1 cellular context compared by ENCODE assay signal in genomic region chr1:42952353-42953001, GRCh38.
TF ChIP-seq lines count a peak whose summit lies in the region.

No MANE protein-coding gene starts in this region.

TF ChIP-seq in K562, 482 proteins besides CTCF, POLR2A, EP300 and RAD21 (continued from another document and continues in another):
- no peak for TF ChIP-seq E2F8 (IDR thresholded peaks at IDR 0.05; ENCODE audit: low read depth, partially characterized antibody)
- TF ChIP-seq ZNF589 (CRISPR knock-in tag; IDR thresholded peaks at IDR 0.05; ENCODE audit: low read depth), result no peak
- TF ChIP-seq RBM14 (IDR thresholded peaks at IDR 0.05; ENCODE audit: borderline replicate concordance, insufficient read depth, low read depth, low read length), result no peak
- TF ChIP-seq KDM1A (IDR thresholded peaks at IDR 0.05), result peak; percentile 37 to 63; a peak in 1 of 4 replicates
- TF ChIP-seq HOMEZ (CRISPR knock-in tag; IDR thresholded peaks at IDR 0.05), result 0 out of 2 replicates have a peak, but pooled peaks have one; percentile 21
- TF ChIP-seq HNRNPLL (IDR thresholded peaks at IDR 0.05; ENCODE audit: low read depth, low read length, poor library complexity, severe bottlenecking), result no peak
- TF ChIP-seq HDGF (IDR thresholded peaks at IDR 0.05), result no peak; the same call in 1 of the 2 replicates
- no peak for TF ChIP-seq TSC22D4 (tag; IDR thresholded peaks at IDR 0.05)
- TF ChIP-seq POLR2AphosphoS2 (IDR thresholded peaks at IDR 0.05; ENCODE audit: low read length), result no peak
- TF ChIP-seq ZBTB7A (IDR thresholded peaks at IDR 0.05; ENCODE audit: borderline replicate concordance, control insufficient read depth, low read depth, low read length), result peak; percentile 59; the same call in 1 of the 2 replicates
- TF ChIP-seq ZNF407 (IDR thresholded peaks at IDR 0.05; ENCODE audit: low read depth), result no peak
- TF ChIP-seq THRA (IDR thresholded peaks at IDR 0.05), result no peak
- no peak; the same call in 1 of the 2 replicates for TF ChIP-seq SP1 (CRISPR knock-in tag; IDR thresholded peaks at IDR 0.05)
- TF ChIP-seq DEAF1 (CRISPR knock-in tag; IDR thresholded peaks at IDR 0.05), result no peak
- TF ChIP-seq ZNF551 (CRISPR knock-in tag; IDR thresholded peaks at IDR 0.05), result no peak
- TF ChIP-seq GABPB1 (CRISPR knock-in tag; IDR thresholded peaks at IDR 0.05), result no peak
- TF ChIP-seq TFE3 (CRISPR knock-in tag; IDR thresholded peaks at IDR 0.05), result no peak
- no peak for TF ChIP-seq ZNF444 (CRISPR knock-in tag; IDR thresholded peaks at IDR 0.05)
- no peak for TF ChIP-seq SRF (CRISPR knock-in tag; IDR thresholded peaks at IDR 0.05)
- no peak for TF ChIP-seq BDP1 (IDR thresholded peaks at IDR 0.05; ENCODE audit: insufficient read depth, insufficient read length)
- TF ChIP-seq MIER1 (IDR thresholded peaks at IDR 0.05; ENCODE audit: low read depth), result no peak
- no peak for TF ChIP-seq PCBP2 (IDR thresholded peaks at IDR 0.05; ENCODE audit: low read depth, low read length, poor library complexity, severe bottlenecking)
- no peak for TF ChIP-seq PRDM10 (IDR thresholded peaks at IDR 0.05; ENCODE audit: partially characterized antibody)
- no peak for TF ChIP-seq NFE2L1 (tag; IDR thresholded peaks at IDR 0.05; ENCODE audit: borderline replicate concordance, low read depth)
- TF ChIP-seq MNT (conservative IDR thresholded peaks at IDR 0.05), result peak; percentile 52 to 82
- no peak for TF ChIP-seq ZNF408 (CRISPR knock-in tag; IDR thresholded peaks at IDR 0.05; ENCODE audit: low read depth)
- no peak for TF ChIP-seq MCM2 (IDR thresholded peaks at IDR 0.05; ENCODE audit: low read depth)
- TF ChIP-seq UBTF (IDR thresholded peaks at IDR 0.05; ENCODE audit: borderline replicate concordance in 1 of 2, low read depth in 2 of 2, low read length in 2 of 2), result peak in 1 of 2 experiments; percentile 21; a peak in 1 of 4 replicates
